8 cellular contexts compared by ENCODE assay signal in the genomic region with DNA sequence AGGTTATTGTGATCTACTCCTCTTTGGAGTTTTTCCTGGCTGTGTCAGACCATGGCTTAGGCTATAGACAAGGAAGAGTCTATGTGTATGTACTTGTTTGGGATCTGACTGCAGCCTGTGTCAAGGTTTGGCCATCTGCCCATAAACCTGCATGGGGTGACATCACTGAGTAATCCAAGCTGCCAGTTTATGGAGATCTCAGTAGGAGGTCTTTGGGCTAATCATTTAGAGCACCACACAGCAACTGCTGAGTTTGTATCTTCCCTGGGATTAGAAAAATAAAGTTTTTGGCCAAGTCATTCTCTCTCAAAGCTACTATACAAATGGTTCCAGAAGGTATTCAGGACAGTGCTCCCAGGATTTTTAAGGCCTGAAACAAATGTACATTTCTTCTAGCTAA.
DNase-seq lines count a peak whose midpoint lies in the region; ATAC-seq and TF ChIP-seq lines count a peak whose summit lies in the region.

No MANE protein-coding gene starts in this region.

- peaks cover 10% of the 10 kb centered on the region for H3K9me3 Mint-ChIP-seq in activated CD4-positive, alpha-beta T cell treated with anti-CD3 and anti-CD28 coated beads, Interleukin-2, amount 10 ng/mL, durations not matched to agents 24 days and 14 days
- peaks cover 9% of the 10 kb centered on the region for H3K9me3 Mint-ChIP-seq in activated naive CD8-positive, alpha-beta T cell treated with anti-CD3 and anti-CD28 coated beads, Interleukin-2, amount 50 U/mL, for 24 hours

- no peaks in the 10 kb centered on the region for H3K36me3 Mint-ChIP-seq in activated CD4-positive, alpha-beta T cell treated with anti-CD3 and anti-CD28 coated beads, Interleukin-2, amount 10 ng/mL, durations not matched to agents 24 days and 14 days (ENCODE audit: low read depth)
- H3K36me3 Mint-ChIP-seq in activated naive CD8-positive, alpha-beta T cell treated with anti-CD3 and anti-CD28 coated beads, Interleukin-2, amount 50 U/mL, for 24 hours (ENCODE audit: low read depth) = peaks cover 2% of the 10 kb centered on the region

- no peak overlapping the region for H3K4me3 Mint-ChIP-seq in activated CD4-positive, alpha-beta T cell treated with anti-CD3 and anti-CD28 coated beads, Interleukin-2, amount 10 ng/mL, durations not matched to agents 24 days and 14 days
- no peak overlapping the region for H3K4me3 Mint-ChIP-seq in activated naive CD8-positive, alpha-beta T cell treated with anti-CD3 and anti-CD28 coated beads, Interleukin-2, amount 50 U/mL, for 24 hours

- DNase-seq in H4 (ENCODE audit: low spot score) (peak; percentile 80), NCI-H2196 treated with DMSO at 0.1 percent for 48 hours (lab: John Stamatoyannopoulos, UW; ENCODE audit: unreplicated experiment) (peak; percentile 37), cardiac fibroblast (ENCODE audit: low read depth in 2 of 2) (peak; percentile 67 to 86), pons (ENCODE audit: low spot score) (peak; percentile 45), ecto neural progenitor cell (ENCODE audit: low spot score) (no peak), NOMO-1 treated with dmso at 0.1 percent for 144 hours (lab: John Stamatoyannopoulos, UW; ENCODE audit: unreplicated experiment) (no peak)
- no peak for DNase-seq in activated CD4-positive, alpha-beta T cell treated with anti-CD3 and anti-CD28 coated beads, Interleukin-2, amount 10 ng/mL, durations not matched to agents 24 days and 14 days
- DNase-seq in activated naive CD8-positive, alpha-beta T cell treated with anti-CD3 and anti-CD28 coated beads, Interleukin-2, amount 50 U/mL, for 24 hours = no peak

- H3K4me3 ChIP-seq in cardiac fibroblast (replicated peaks in 1 of 2; ENCODE audit: low read depth in 2 of 2, low read length in 2 of 2) = no peak overlapping the region

- no peaks in the 10 kb centered on the region for H3K4me1 Mint-ChIP-seq in activated CD4-positive, alpha-beta T cell treated with anti-CD3 and anti-CD28 coated beads, Interleukin-2, amount 10 ng/mL, durations not matched to agents 24 days and 14 days
- H3K4me1 Mint-ChIP-seq in activated naive CD8-positive, alpha-beta T cell treated with anti-CD3 and anti-CD28 coated beads, Interleukin-2, amount 50 U/mL, for 24 hours = peaks cover 18% of the 10 kb centered on the region

- no peak for TF ChIP-seq CTCF in cardiac fibroblast (IDR thresholded peaks at IDR 0.05; ENCODE audit: low read depth, low read length)

- intact Hi-C loops in activated CD4-positive, alpha-beta T cell treated with anti-CD3 and anti-CD28 coated beads, Interleukin-2, amount 10 ng/mL, durations not matched to agents 24 days and 14 days (cut with micrococcal nuclease) = no loop called here

- H3K27me3 Mint-ChIP-seq in activated CD4-positive, alpha-beta T cell treated with anti-CD3 and anti-CD28 coated beads, Interleukin-2, amount 10 ng/mL, durations not matched to agents 24 days and 14 days = no peaks in the 10 kb centered on the region
- H3K27me3 Mint-ChIP-seq in activated naive CD8-positive, alpha-beta T cell treated with anti-CD3 and anti-CD28 coated beads, Interleukin-2, amount 50 U/mL, for 24 hours = no peaks in the 10 kb centered on the region

- ATAC-seq in activated naive CD8-positive, alpha-beta T cell treated with anti-CD3 and anti-CD28 coated beads, Interleukin-2, amount 50 U/mL, for 24 hours = no peak

- no peak overlapping the region for H3K27ac Mint-ChIP-seq in activated CD4-positive, alpha-beta T cell treated with anti-CD3 and anti-CD28 coated beads, Interleukin-2, amount 10 ng/mL, durations not matched to agents 24 days and 14 days
- no peak overlapping the region for H3K27ac Mint-ChIP-seq in activated naive CD8-positive, alpha-beta T cell treated with anti-CD3 and anti-CD28 coated beads, Interleukin-2, amount 50 U/mL, for 24 hours

Comparison
In these comparisons a context has a peak if more than half of its experiments do, and no peak if none do; other contexts are left out.
1. DNase-seq: peak in H4 (single experiment), NCI-H2196 treated with DMSO at 0.1 percent for 48 hours (single experiment), cardiac fibroblast (2 of 2) and pons (single experiment); none in ecto neural progenitor cell (single experiment), activated CD4-positive, alpha-beta T cell treated with anti-CD3 and anti-CD28 coated beads, Interleukin-2, amount 10 ng/mL, durations not matched to agents 24 days and 14 days (single experiment), NOMO-1 treated with dmso at 0.1 percent for 144 hours (single experiment) and activated naive CD8-positive, alpha-beta T cell treated with anti-CD3 and anti-CD28 coated beads, Interleukin-2, amount 50 U/mL, for 24 hours (single experiment).